Comparison of ENCODE assay signal across 27 cellular contexts in genomic region chr17:8862213-8863056, GRCh38. TPM values are rescaled to one million over a fixed set of nuclear protein-coding genes. Genes with fewer than 3 reads are reported as not detected.
A peak's percentile ranks its signal among the peaks of the same experiment; 100 is the strongest.
DNase-seq lines count a peak whose midpoint lies in the region; ATAC-seq, FAIRE-seq and TF ChIP-seq lines count a peak whose summit lies in the region.
"Had no signal": no experiment of that assay in that cellular context is flagged by ENCODE, and none has a peak within 500 bp of the region (broad histone marks: within the 10 kb centered on the region; RNA-seq: fewer than 3 reads in every experiment).

No MANE protein-coding gene starts in this region.

- H3K36me3 Mint-ChIP-seq in T-helper 1 cell treated with Interleukin-12 subunit alpha and Interleukin-12 subunit beta and Interleukin-4 antibody, amounts not matched to agents 30 μg/mL and 1 μg/mL, for 36 hours (ENCODE audit: low read depth) = peaks cover 16% of the 10 kb centered on the region
- H3K36me3 Mint-ChIP-seq: neural progenitor cell had no signal

- FAIRE-seq in keratinocyte (lab: Jason Lieb, UNC) (peak; percentile 90), urothelium cell line (lab: Jason Lieb, UNC) (no peak)
- FAIRE-seq: endothelial cell of umbilical vein, H1, small intestine had no signal

- H3K9me3 Mint-ChIP-seq in T-helper 1 cell treated with Interleukin-12 subunit alpha and Interleukin-12 subunit beta and Interleukin-4 antibody, amounts not matched to agents 30 μg/mL and 1 μg/mL, for 36 hours = no peaks in the 10 kb centered on the region
- H3K9me3 Mint-ChIP-seq: activated B cell treated with CpG ODN at 0.5 μM for 24 hours; dendritic cell treated with granulocyte-macrophage colony-stimulating factor and Interleukin-4, amounts not matched to agents 40 ng/mL and 50 ng/mL, for 4 days; neural progenitor cell; stimulated activated naive CD8-positive, alpha-beta T cell treated with anti-CD3 and anti-CD28 coated beads, Interleukin-15, Interleukin-2, amounts not matched to agents 100 ng/mL and 50 ng/mL, for 24 hours had no signal

- peaks cover 48% of the 10 kb centered on the region for H3K4me1 Mint-ChIP-seq in T-helper 1 cell treated with Interleukin-12 subunit alpha and Interleukin-12 subunit beta and Interleukin-4 antibody, amounts not matched to agents 30 μg/mL and 1 μg/mL, for 36 hours (ENCODE audit: low read depth)

- TF ChIP-seq CTCF in GM12864 (IDR thresholded peaks at IDR 0.05; ENCODE audit: low read depth, low read length, missing control alignments) (no peak), Loucy (conservative IDR thresholded peaks at IDR 0.05; ENCODE audit: low read length) (no peak), keratinocyte (optimal IDR thresholded peaks at IDR 0.05 in 1 of 3, IDR thresholded peaks at IDR 0.05 in 1 of 3, conservative IDR thresholded peaks at IDR 0.05 in 1 of 3; ENCODE audit: extremely low read depth in 1 of 3, insufficient read depth in 2 of 3, low read length in 3 of 3) (no peak)

- H3K27me3 Mint-ChIP-seq in T-helper 1 cell treated with Interleukin-12 subunit alpha and Interleukin-12 subunit beta and Interleukin-4 antibody, amounts not matched to agents 30 μg/mL and 1 μg/mL, for 36 hours (ENCODE audit: low read depth) = no peaks in the 10 kb centered on the region
- H3K27me3 Mint-ChIP-seq: activated B cell treated with CpG ODN at 0.5 μM for 24 hours; dendritic cell treated with granulocyte-macrophage colony-stimulating factor and Interleukin-4, amounts not matched to agents 40 ng/mL and 50 ng/mL, for 4 days; stimulated activated naive CD8-positive, alpha-beta T cell treated with anti-CD3 and anti-CD28 coated beads, Interleukin-15, Interleukin-2, amounts not matched to agents 100 ng/mL and 50 ng/mL, for 24 hours had no signal

- H3K27ac ChIP-seq in keratinocyte (ENCODE audit: control insufficient read depth, insufficient read depth, low read length) = no peak overlapping the region
- H3K27ac ChIP-seq: 22Rv1, breast epithelium, neural progenitor cell, tibial artery had no signal

- no peak overlapping the region for H3K4me3 Mint-ChIP-seq in T-helper 1 cell treated with Interleukin-12 subunit alpha and Interleukin-12 subunit beta and Interleukin-4 antibody, amounts not matched to agents 30 μg/mL and 1 μg/mL, for 36 hours
- H3K4me3 Mint-ChIP-seq: activated B cell treated with CpG ODN at 0.5 μM for 24 hours; dendritic cell treated with granulocyte-macrophage colony-stimulating factor and Interleukin-4, amounts not matched to agents 40 ng/mL and 50 ng/mL, for 4 days; neural progenitor cell; stimulated activated naive CD8-positive, alpha-beta T cell treated with anti-CD3 and anti-CD28 coated beads, Interleukin-15, Interleukin-2, amounts not matched to agents 100 ng/mL and 50 ng/mL, for 24 hours had no signal

- no peaks in the 10 kb centered on the region for H3K9me2 ChIP-seq in Loucy (replicated peaks; ENCODE audit: low read depth, low read length)

- H3K27ac Mint-ChIP-seq in T-helper 1 cell treated with Interleukin-12 subunit alpha and Interleukin-12 subunit beta and Interleukin-4 antibody, amounts not matched to agents 30 μg/mL and 1 μg/mL, for 36 hours = peak overlapping the region; percentile 54
- H3K27ac Mint-ChIP-seq: activated B cell treated with CpG ODN at 0.5 μM for 24 hours; neural progenitor cell; stimulated activated naive CD8-positive, alpha-beta T cell treated with anti-CD3 and anti-CD28 coated beads, Interleukin-15, Interleukin-2, amounts not matched to agents 100 ng/mL and 50 ng/mL, for 24 hours had no signal

- H2AFZ ChIP-seq in Loucy (ENCODE audit: low read length) (no peak overlapping the region), keratinocyte (ENCODE audit: control insufficient read depth, low read length) (peak overlapping the region; percentile 87)
- H2AFZ ChIP-seq: neural progenitor cell had no signal

- H3K27me3 ChIP-seq in Loucy (ENCODE audit: insufficient read depth, low read length, poor library complexity, severe bottlenecking) (no peaks in the 10 kb centered on the region), keratinocyte (ENCODE audit: control insufficient read depth, extremely low read depth, insufficient read depth, low read length) (no peaks in the 10 kb centered on the region)
- H3K27me3 ChIP-seq: breast epithelium, heart right ventricle, neural progenitor cell had no signal

- ATAC-seq in HG03108 (IDR thresholded peaks at IDR 0.05; ENCODE audit: unreplicated experiment) = no peak
- ATAC-seq: heart right ventricle, left lung, Panc1 had no signal

- H3K79me2 ChIP-seq in Loucy (ENCODE audit: insufficient read depth, low read length) (peaks cover 86% of the 10 kb centered on the region), keratinocyte (ENCODE audit: control insufficient read depth, insufficient read depth, low read length) (no peaks in the 10 kb centered on the region)

- H3K9me3 ChIP-seq in Loucy (ENCODE audit: insufficient read depth, low read depth, low read length) (no peaks in the 10 kb centered on the region), keratinocyte (ENCODE audit: control insufficient read depth, low read depth, low read length) (no peaks in the 10 kb centered on the region)
- H3K9me3 ChIP-seq: breast epithelium, Caco-2, heart right ventricle, left lung had no signal

- H3K36me3 ChIP-seq in Loucy (ENCODE audit: insufficient read depth, low read length) (no peaks in the 10 kb centered on the region), keratinocyte (ENCODE audit: control insufficient read depth in 2 of 2, extremely low read depth in 1 of 2, insufficient read depth in 2 of 2, low read length in 2 of 2) (no peaks in the 10 kb centered on the region)
- H3K36me3 ChIP-seq: breast epithelium, heart right ventricle, left lung, neural progenitor cell, tibial artery had no signal

- dilution Hi-C loops in keratinocyte (cut with MboI; ENCODE audit: extremely low pct_ligation_motif_present, low sequenced_read_pairs) = no loop called here

- peaks cover 1% of the 10 kb centered on the region; the same call in 1 of the 2 replicates for H3F3A ChIP-seq in Loucy (ENCODE audit: low read depth)

- H3K4me1 ChIP-seq in Loucy (ENCODE audit: insufficient read depth, low read length, poor library complexity, severe bottlenecking) (peaks cover 85% of the 10 kb centered on the region), keratinocyte (ENCODE audit: control insufficient read depth, extremely low read depth, insufficient read depth, low read length) (peaks cover 24% of the 10 kb centered on the region)
- H3K4me1 ChIP-seq: breast epithelium, Caco-2 had no signal

- H4K20me1 ChIP-seq in Loucy (ENCODE audit: insufficient read depth, low read length, poor library complexity, severe bottlenecking) = no peaks in the 10 kb centered on the region
- no peaks in the 10 kb centered on the region for H4K20me1 ChIP-seq in keratinocyte (ENCODE audit: control insufficient read depth, extremely low read depth, insufficient read depth, low read length)

- H3K9me1 ChIP-seq in keratinocyte (ENCODE audit: control insufficient read depth, extremely low read depth, insufficient read depth, low read length) = no peaks in the 10 kb centered on the region

- no peak for DNase-seq in T-helper 1 cell
- DNase-seq in GM12864 (ENCODE audit: low read depth) = no peak
- no peak for DNase-seq in keratinocyte (ENCODE audit: low read depth, low spot score)
- no peak for DNase-seq in urothelium cell line (ENCODE audit: low spot score)
- DNase-seq in NCI-H1092 treated with DMSO at 0.1 percent for 48 hours (lab: John Stamatoyannopoulos, UW) = no peak
- DNase-seq: activated B cell treated with CpG ODN at 0.5 μM for 24 hours; activated gamma-delta T cell treated with Interleukin-2 at 50 U/mL for 16 hours; Caco-2; heart right ventricle; KG1; left lung; NCI-H2029 treated with DMSO at 0.1 percent for 48 hours; NCI-H446; small intestine; stimulated activated CD4-positive, alpha-beta T cell treated with anti-CD3 and anti-CD28 coated beads, Interleukin-2, amount 100 ng/mL, for 48 hours had no signal

- H3K9ac ChIP-seq in Loucy (ENCODE audit: low read depth, low read length, poor library complexity, severe bottlenecking) (peak overlapping the region; percentile 57), keratinocyte (ENCODE audit: control insufficient read depth, extremely low read depth, insufficient read depth, low read length) (no peak overlapping the region)
- H3K9ac ChIP-seq: neural progenitor cell had no signal

- H3K4me2 ChIP-seq in Loucy (ENCODE audit: low read depth, low read length, poor library complexity, severe bottlenecking) (peak overlapping the region; percentile 90), keratinocyte (ENCODE audit: control insufficient read depth, extremely low read depth, insufficient read depth, low read depth, low read length) (peak overlapping the region; percentile 46)
- H3K4me2 ChIP-seq: neural progenitor cell had no signal

- H3K4me3 ChIP-seq in GM12864 (ENCODE audit: low read depth, low read length) = peak overlapping the region; percentile 34; the same call in 1 of the 2 replicates
- H3K4me3 ChIP-seq in Loucy (ENCODE audit: low read length, poor library complexity, severe bottlenecking) = peak overlapping the region; percentile 68
- H3K4me3 ChIP-seq in keratinocyte (ENCODE audit: control insufficient read depth in 2 of 3, extremely low read depth in 1 of 3, insufficient read depth in 2 of 3, low read depth in 1 of 3, low read length in 3 of 3) = no peak overlapping the region
- H3K4me3 ChIP-seq: breast epithelium, heart right ventricle, left lung, neural progenitor cell, tibial artery had no signal

RNA-seq across cellular contexts. Expression of gene PIK3R6, which starts 5.0 kb away (rescaled TPM):
- polyA plus RNA-seq in keratinocyte = 0.02 to 0.06 TPM (median 0.03 TPM) in 3 replicates
- not detected for polyA plus RNA-seq in keratinocyte (2011; ENCODE audit: low read depth)
- not detected in 2 replicates for polyA plus RNA-seq in keratinocyte (2011; cell fraction: cytosol; rRNA removed)
- polyA plus RNA-seq in keratinocyte (2011; cell fraction: nucleus; rRNA removed) = 0.05 and 0.10 TPM in 2 replicates
- polyA plus RNA-seq in keratinocyte (2012; ENCODE audit: low replicate concordance) = not detected in 2 replicates
- polyA minus RNA-seq in keratinocyte = not detected in 3 replicates
- not detected for polyA minus RNA-seq in keratinocyte (2011; cell fraction: cytosol; rRNA and poly(A)+ RNA removed)
- polyA minus RNA-seq in keratinocyte (2011; cell fraction: nucleus; rRNA and poly(A)+ RNA removed) = not detected in 2 replicates
- polyA plus RNA-seq: endothelial cell of umbilical vein had no signal

Comparison
In these comparisons a context has a peak if more than half of its experiments do, and no peak if none do; other contexts are left out.
1. H3K4me3 ChIP-seq: peak in GM12864 (single experiment) and Loucy (single experiment); none in keratinocyte (0 of 3).